Comparison of ENCODE assay signal across 23 cellular contexts in the genomic region with DNA sequence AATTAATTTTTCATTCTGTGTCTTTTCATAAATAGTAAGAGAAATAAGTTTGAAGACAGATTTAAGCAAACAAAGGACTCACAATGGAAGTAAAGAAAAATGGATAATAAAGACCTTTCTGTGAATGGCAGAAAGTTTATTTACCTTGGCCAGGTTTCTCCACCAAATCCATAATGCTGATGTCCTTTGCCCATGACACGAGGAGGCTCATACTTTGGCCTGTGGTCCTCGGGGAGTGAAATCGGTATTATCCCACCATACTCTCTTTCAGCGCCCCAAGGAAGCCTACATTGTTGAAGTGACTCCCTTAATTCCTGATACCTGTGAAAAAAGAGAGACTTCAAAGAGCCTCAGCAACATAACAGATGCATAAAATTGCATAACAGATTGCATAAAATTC.
"Had no signal": no experiment of that assay in that cellular context is flagged by ENCODE, and none has a peak within 500 bp of the region (broad histone marks: within the 10 kb centered on the region; RNA-seq: fewer than 3 reads in every experiment).

No MANE protein-coding gene starts in this region.

- ATAC-seq: left ventricle myocardium superior; lower lobe of right lung; naive thymus-derived CD8-positive, alpha-beta T cell; right cardiac atrium; stimulated activated effector memory CD8-positive, alpha-beta T cell treated with anti-CD3 and anti-CD28 coated beads, Interleukin-12 subunit alpha, Interleukin-12 subunit beta, amount 100 ng/mL, for 72 hours; stimulated activated naive CD8-positive, alpha-beta T cell treated with anti-CD3 and anti-CD28 coated beads, Interleukin-15, amount 100 ng/mL, for 72 hours had no signal

- FAIRE-seq: pancreas had no signal

- H3K27ac ChIP-seq: hepatocyte, lower lobe of right lung, pancreas, prostate gland, sigmoid colon, spleen, tibial nerve, upper lobe of left lung, vagina had no signal

- H3K4me3 ChIP-seq: hepatocyte, lower lobe of right lung, pancreas, prostate gland, sigmoid colon, spleen, tibial nerve, upper lobe of left lung, vagina had no signal

- H3K27me3 ChIP-seq: hepatocyte, pancreas, sigmoid colon, spleen, tibial nerve, upper lobe of left lung, vagina had no signal

- DNase-seq: islet precursor cell; left ventricle myocardium superior; lower lobe of right lung; mammary epithelial cell; mesenchymal stem cell; naive thymus-derived CD8-positive, alpha-beta T cell; nucleus accumbens; posterior cingulate gyrus; retina; right cardiac atrium; sigmoid colon; spleen; stimulated activated CD4-positive, alpha-beta T cell treated with anti-CD3 and anti-CD28 coated beads, Interleukin-4, amount 100 ng/mL, for 24 hours; stimulated activated naive CD4-positive, alpha-beta T cell treated with Interleukin-2 at 50 U/mL for 16 hours; stimulated activated naive CD8-positive, alpha-beta T cell treated with anti-CD3 and anti-CD28 coated beads, Interleukin-15, amount 100 ng/mL, for 72 hours; substantia nigra; upper lobe of left lung had no signal

- H3K36me3 ChIP-seq: lower lobe of right lung, pancreas, prostate gland, sigmoid colon, vagina had no signal

- H3K9me3 ChIP-seq: lower lobe of right lung, pancreas, prostate gland, sigmoid colon, spleen, tibial nerve, upper lobe of left lung, vagina had no signal

- H3K4me1 ChIP-seq: lower lobe of right lung, pancreas, prostate gland, sigmoid colon, spleen, tibial nerve, upper lobe of left lung, vagina had no signal
